ENCODE assay signal across 14 cellular contexts in genomic region chr2:178912416-178913056, GRCh38.
DNase-seq lines count a peak whose midpoint lies in the region; ATAC-seq and TF ChIP-seq lines count a peak whose summit lies in the region.
"Had no signal": no experiment of that assay in that cellular context is flagged by ENCODE, and none has a peak within 500 bp of the region (broad histone marks: within the 10 kb centered on the region; RNA-seq: fewer than 3 reads in every experiment).

No MANE protein-coding gene starts in this region.

- H3K27me3 Mint-ChIP-seq in CD14-positive monocyte (ENCODE audit: low read depth in 3 of 3) = peaks cover 0 to 1% (median 0%) of the 10 kb centered on the region in 3 donors
- no peaks in the 10 kb centered on the region for H3K27me3 Mint-ChIP-seq in activated CD8-positive, alpha-beta T cell treated with anti-CD3 and anti-CD28 coated beads for 36 hours
- no peaks in the 10 kb centered on the region for H3K27me3 Mint-ChIP-seq in activated CD4-positive, alpha-beta memory T cell treated with anti-CD3 and anti-CD28 coated beads for 36 hours
- H3K27me3 Mint-ChIP-seq: naive B cell had no signal

- peak overlapping the region; percentile 3 to 28 for H3K4me3 Mint-ChIP-seq in CD14-positive monocyte
- H3K4me3 Mint-ChIP-seq in activated CD8-positive, alpha-beta T cell treated with anti-CD3 and anti-CD28 coated beads for 36 hours = no peak overlapping the region
- H3K4me3 Mint-ChIP-seq in activated CD4-positive, alpha-beta memory T cell treated with anti-CD3 and anti-CD28 coated beads for 36 hours = no peak overlapping the region

- intact Hi-C loops in CD14-positive monocyte (cut with micrococcal nuclease) = no loop called here
- intact Hi-C loops in activated CD8-positive, alpha-beta T cell treated with anti-CD3 and anti-CD28 coated beads for 36 hours (cut with micrococcal nuclease) = loop anchor here (5.0 to 10.0 kb wide), 2 partner anchors 120 to 148 kb away; no protein-coding TSS in a partner anchor
- intact Hi-C loops in activated CD4-positive, alpha-beta memory T cell treated with anti-CD3 and anti-CD28 coated beads for 36 hours (cut with micrococcal nuclease) = loop anchor here (5.0 to 10.0 kb wide), 3 partner anchors 120 to 798 kb away; partner anchors contain the start of gene RBM45

- no peak for TF ChIP-seq CTCF in CD14-positive monocyte (IDR thresholded peaks at IDR 0.05)
- no peak for TF ChIP-seq CTCF in activated CD8-positive, alpha-beta T cell treated with anti-CD3 and anti-CD28 coated beads for 36 hours (IDR thresholded peaks at IDR 0.05)

- no peaks in the 10 kb centered on the region for H3K36me3 Mint-ChIP-seq in CD14-positive monocyte
- no peaks in the 10 kb centered on the region for H3K36me3 Mint-ChIP-seq in activated CD8-positive, alpha-beta T cell treated with anti-CD3 and anti-CD28 coated beads for 36 hours (ENCODE audit: low read depth)
- no peaks in the 10 kb centered on the region for H3K36me3 Mint-ChIP-seq in activated CD4-positive, alpha-beta memory T cell treated with anti-CD3 and anti-CD28 coated beads for 36 hours
- H3K36me3 Mint-ChIP-seq: naive B cell had no signal

- H3K4me1 Mint-ChIP-seq in CD14-positive monocyte = peaks cover 26% of the 10 kb centered on the region
- peaks cover 7% of the 10 kb centered on the region for H3K4me1 Mint-ChIP-seq in activated CD8-positive, alpha-beta T cell treated with anti-CD3 and anti-CD28 coated beads for 36 hours (ENCODE audit: low read depth)
- H3K4me1 Mint-ChIP-seq in activated CD4-positive, alpha-beta memory T cell treated with anti-CD3 and anti-CD28 coated beads for 36 hours (ENCODE audit: low read depth) = peaks cover 6% of the 10 kb centered on the region

- peak overlapping the region; percentile 79 to 92 (median 85) for H3K27ac Mint-ChIP-seq in CD14-positive monocyte
- peak overlapping the region; percentile 7 for H3K27ac Mint-ChIP-seq in activated CD8-positive, alpha-beta T cell treated with anti-CD3 and anti-CD28 coated beads for 36 hours
- H3K27ac Mint-ChIP-seq in activated CD4-positive, alpha-beta memory T cell treated with anti-CD3 and anti-CD28 coated beads for 36 hours = no peak overlapping the region
- H3K27ac Mint-ChIP-seq: naive B cell had no signal

- ATAC-seq in activated CD8-positive, alpha-beta T cell treated with anti-CD3 and anti-CD28 coated beads for 36 hours = peak; percentile 75

- no peaks in the 10 kb centered on the region for H3K9me3 Mint-ChIP-seq in CD14-positive monocyte
- H3K9me3 Mint-ChIP-seq in activated CD8-positive, alpha-beta T cell treated with anti-CD3 and anti-CD28 coated beads for 36 hours = no peaks in the 10 kb centered on the region
- H3K9me3 Mint-ChIP-seq in activated CD4-positive, alpha-beta memory T cell treated with anti-CD3 and anti-CD28 coated beads for 36 hours = no peaks in the 10 kb centered on the region
- H3K9me3 Mint-ChIP-seq: naive B cell had no signal

- DNase-seq in CD14-positive monocyte (ENCODE audit: low spot score) (no peak), HT1080 (ENCODE audit: low read depth) (peak; percentile 69), iris pigment epithelial cell (ENCODE audit: low read depth) (peak; percentile 11), NCI-H446 (lab: John Stamatoyannopoulos, UW) (no peak)
- DNase-seq in activated CD8-positive, alpha-beta T cell treated with anti-CD3 and anti-CD28 coated beads for 36 hours = no peak
- no peak for DNase-seq in activated CD4-positive, alpha-beta memory T cell treated with anti-CD3 and anti-CD28 coated beads for 36 hours
- no peak for DNase-seq in stimulated activated CD4-positive, alpha-beta T cell treated with anti-CD3 and anti-CD28 coated beads, Interleukin-4, amount 100 ng/mL, for 4 hours
- DNase-seq: amniotic stem cell; C1 segment of cervical spinal cord; head of caudate nucleus; naive B cell; NCI-H774; SHP77; stimulated activated CD4-positive, alpha-beta T cell treated with anti-CD3 and anti-CD28 coated beads, Interleukin-2, amount 100 ng/mL, for 48 hours had no signal

- POLR2A ChIA-PET in activated CD8-positive, alpha-beta T cell treated with anti-CD3 and anti-CD28 coated beads for 36 hours (lab: Charles Lee) = no interaction called here
- POLR2A ChIA-PET in activated CD4-positive, alpha-beta memory T cell treated with anti-CD3 and anti-CD28 coated beads for 36 hours (lab: Charles Lee) = no interaction called here

- CTCF ChIA-PET in activated CD8-positive, alpha-beta T cell treated with anti-CD3 and anti-CD28 coated beads for 36 hours (lab: Charles Lee) = interaction anchor here (1.3 to 5.6 kb wide), 6 partner anchors 18 to 217 kb away, joined by 3 to 36 read pairs (median 12); no protein-coding TSS in a partner anchor
- CTCF ChIA-PET in activated CD4-positive, alpha-beta memory T cell treated with anti-CD3 and anti-CD28 coated beads for 36 hours (lab: Charles Lee) = interaction anchor here (1.0 to 1.9 kb wide), 7 partner anchors 7 to 515 kb away, joined by 4 to 11 read pairs (median 6); no protein-coding TSS in a partner anchor

Comparison
In these comparisons a context has a peak if more than half of its experiments do, and no peak if none do; other contexts are left out.
1. DNase-seq: peak in HT1080 (single experiment) and iris pigment epithelial cell (single experiment); none in CD14-positive monocyte (single experiment), activated CD8-positive, alpha-beta T cell treated with anti-CD3 and anti-CD28 coated beads for 36 hours (single experiment), activated CD4-positive, alpha-beta memory T cell treated with anti-CD3 and anti-CD28 coated beads for 36 hours (single experiment), stimulated activated CD4-positive, alpha-beta T cell treated with anti-CD3 and anti-CD28 coated beads, Interleukin-4, amount 100 ng/mL, for 4 hours (0 of 2) and NCI-H446 (0 of 2).
2. H3K4me3 Mint-ChIP-seq: peak in CD14-positive monocyte (2 of 2); none in activated CD8-positive, alpha-beta T cell treated with anti-CD3 and anti-CD28 coated beads for 36 hours (single experiment) and activated CD4-positive, alpha-beta memory T cell treated with anti-CD3 and anti-CD28 coated beads for 36 hours (single experiment).
3. intact Hi-C loops: an anchor here in activated CD8-positive, alpha-beta T cell treated with anti-CD3 and anti-CD28 coated beads for 36 hours (5.0 to 10.0 kb wide) and activated CD4-positive, alpha-beta memory T cell treated with anti-CD3 and anti-CD28 coated beads for 36 hours (5.0 to 10.0 kb wide); none called in CD14-positive monocyte.